ENCODE assay signal across 23 cellular contexts in genomic region chr2:70959271-70959761, GRCh38. TPM values are rescaled to one million over a fixed set of nuclear protein-coding genes. Genes with fewer than 3 reads are reported as not detected.
A peak's percentile ranks its signal among the peaks of the same experiment; 100 is the strongest.
DNase-seq lines count a peak whose midpoint lies in the region; ATAC-seq lines count a peak whose summit lies in the region.
"Had no signal": no experiment of that assay in that cellular context is flagged by ENCODE, and none has a peak within 500 bp of the region (broad histone marks: within the 10 kb centered on the region; RNA-seq: fewer than 3 reads in every experiment).

No MANE protein-coding gene starts in this region.

- H3K9me3 Mint-ChIP-seq in activated naive CD8-positive, alpha-beta T cell treated with anti-CD3 and anti-CD28 coated beads, Interleukin-2, amount 50 U/mL, for 24 hours = no peaks in the 10 kb centered on the region
- H3K9me3 Mint-ChIP-seq in activated naive CD8-positive, alpha-beta T cell treated with anti-CD3 and anti-CD28 coated beads for 36 hours = no peaks in the 10 kb centered on the region
- no peaks in the 10 kb centered on the region for H3K9me3 Mint-ChIP-seq in activated CD8-positive, alpha-beta memory T cell treated with anti-CD3 and anti-CD28 coated beads, Interleukin-2, amount 10 ng/mL, durations not matched to agents 7 days and 5 days (ENCODE audit: low read depth)
- H3K9me3 Mint-ChIP-seq: activated naive CD4-positive, alpha-beta T cell treated with anti-CD3 and anti-CD28 coated beads, Interleukin-2, amount 50 U/mL, for 24 hours; CD8-positive, alpha-beta T cell; IgD-negative memory B cell; natural killer cell treated with Interleukin-12 subunit alpha and Interleukin-12 subunit beta and Interleukin-15 and Interleukin-18, amount 100 ng/mL, for 72 hours; stimulated activated memory B cell treated with anti-CD40 and anti-IgM and Interleukin-4, amounts not matched to agents 10 μg/mL and 1 μg/mL and 100 μg/mL, for 72 hours had no signal

- no peaks in the 10 kb centered on the region for H3K4me1 Mint-ChIP-seq in activated naive CD8-positive, alpha-beta T cell treated with anti-CD3 and anti-CD28 coated beads, Interleukin-2, amount 50 U/mL, for 24 hours
- H3K4me1 Mint-ChIP-seq in activated naive CD8-positive, alpha-beta T cell treated with anti-CD3 and anti-CD28 coated beads for 36 hours = peaks cover 6% of the 10 kb centered on the region
- peaks cover 26% of the 10 kb centered on the region for H3K4me1 Mint-ChIP-seq in activated CD8-positive, alpha-beta memory T cell treated with anti-CD3 and anti-CD28 coated beads, Interleukin-2, amount 10 ng/mL, durations not matched to agents 7 days and 5 days

- CTCF ChIA-PET in activated CD8-positive, alpha-beta memory T cell treated with anti-CD3 and anti-CD28 coated beads, Interleukin-2, amount 10 ng/mL, durations not matched to agents 7 days and 5 days (lab: Charles Lee) = interaction anchor here (1.2 to 8.8 kb wide), 3 partner anchors 12 to 96 kb away, joined by 3 to 56 read pairs (median 4); no protein-coding TSS in a partner anchor

- no peak overlapping the region for H3K27ac Mint-ChIP-seq in activated naive CD8-positive, alpha-beta T cell treated with anti-CD3 and anti-CD28 coated beads, Interleukin-2, amount 50 U/mL, for 24 hours
- H3K27ac Mint-ChIP-seq in activated naive CD8-positive, alpha-beta T cell treated with anti-CD3 and anti-CD28 coated beads for 36 hours = no peak overlapping the region
- no peak overlapping the region for H3K27ac Mint-ChIP-seq in activated CD8-positive, alpha-beta memory T cell treated with anti-CD3 and anti-CD28 coated beads, Interleukin-2, amount 10 ng/mL, durations not matched to agents 7 days and 5 days
- H3K27ac Mint-ChIP-seq: activated naive CD4-positive, alpha-beta T cell treated with anti-CD3 and anti-CD28 coated beads, Interleukin-2, amount 50 U/mL, for 24 hours; CD8-positive, alpha-beta T cell; IgD-negative memory B cell; natural killer cell treated with Interleukin-12 subunit alpha and Interleukin-12 subunit beta and Interleukin-15 and Interleukin-18, amount 100 ng/mL, for 72 hours; stimulated activated memory B cell treated with anti-CD40 and anti-IgM and Interleukin-4, amounts not matched to agents 10 μg/mL and 1 μg/mL and 100 μg/mL, for 72 hours; T-helper 17 cell had no signal

- no peaks in the 10 kb centered on the region for H3K36me3 Mint-ChIP-seq in activated naive CD8-positive, alpha-beta T cell treated with anti-CD3 and anti-CD28 coated beads, Interleukin-2, amount 50 U/mL, for 24 hours (ENCODE audit: low read depth)
- no peaks in the 10 kb centered on the region for H3K36me3 Mint-ChIP-seq in activated naive CD8-positive, alpha-beta T cell treated with anti-CD3 and anti-CD28 coated beads for 36 hours
- H3K36me3 Mint-ChIP-seq in activated CD8-positive, alpha-beta memory T cell treated with anti-CD3 and anti-CD28 coated beads, Interleukin-2, amount 10 ng/mL, durations not matched to agents 7 days and 5 days = no peaks in the 10 kb centered on the region
- H3K36me3 Mint-ChIP-seq: activated naive CD4-positive, alpha-beta T cell treated with anti-CD3 and anti-CD28 coated beads, Interleukin-2, amount 50 U/mL, for 24 hours; CD8-positive, alpha-beta T cell; natural killer cell treated with Interleukin-12 subunit alpha and Interleukin-12 subunit beta and Interleukin-15 and Interleukin-18, amount 100 ng/mL, for 72 hours; stimulated activated memory B cell treated with anti-CD40 and anti-IgM and Interleukin-4, amounts not matched to agents 10 μg/mL and 1 μg/mL and 100 μg/mL, for 72 hours had no signal

- peaks cover 32% of the 10 kb centered on the region for H3K27me3 Mint-ChIP-seq in activated naive CD8-positive, alpha-beta T cell treated with anti-CD3 and anti-CD28 coated beads, Interleukin-2, amount 50 U/mL, for 24 hours
- H3K27me3 Mint-ChIP-seq in activated naive CD8-positive, alpha-beta T cell treated with anti-CD3 and anti-CD28 coated beads for 36 hours = peaks cover 56% of the 10 kb centered on the region
- peaks cover 33% of the 10 kb centered on the region for H3K27me3 Mint-ChIP-seq in activated CD8-positive, alpha-beta memory T cell treated with anti-CD3 and anti-CD28 coated beads, Interleukin-2, amount 10 ng/mL, durations not matched to agents 7 days and 5 days

- ATAC-seq in activated naive CD8-positive, alpha-beta T cell treated with anti-CD3 and anti-CD28 coated beads, Interleukin-2, amount 50 U/mL, for 24 hours = peak; percentile 49
- ATAC-seq in activated CD8-positive, alpha-beta memory T cell treated with anti-CD3 and anti-CD28 coated beads, Interleukin-2, amount 10 ng/mL, durations not matched to agents 7 days and 5 days = peak; percentile 24
- ATAC-seq in HG02798 (IDR thresholded peaks at IDR 0.05; ENCODE audit: poor library complexity, unreplicated experiment) = no peak
- ATAC-seq: CD8-positive, alpha-beta T cell; left cardiac atrium; stimulated activated memory B cell treated with anti-CD40 and anti-IgM and Interleukin-4, amounts not matched to agents 10 μg/mL and 1 μg/mL and 100 μg/mL, for 72 hours; T-helper 17 cell had no signal

- H3K4me3 Mint-ChIP-seq in activated naive CD8-positive, alpha-beta T cell treated with anti-CD3 and anti-CD28 coated beads, Interleukin-2, amount 50 U/mL, for 24 hours = no peak overlapping the region
- no peak overlapping the region for H3K4me3 Mint-ChIP-seq in activated naive CD8-positive, alpha-beta T cell treated with anti-CD3 and anti-CD28 coated beads for 36 hours
- H3K4me3 Mint-ChIP-seq in activated CD8-positive, alpha-beta memory T cell treated with anti-CD3 and anti-CD28 coated beads, Interleukin-2, amount 10 ng/mL, durations not matched to agents 7 days and 5 days = no peak overlapping the region
- H3K4me3 Mint-ChIP-seq: activated naive CD4-positive, alpha-beta T cell treated with anti-CD3 and anti-CD28 coated beads, Interleukin-2, amount 50 U/mL, for 24 hours; CD8-positive, alpha-beta T cell; natural killer cell treated with Interleukin-12 subunit alpha and Interleukin-12 subunit beta and Interleukin-15 and Interleukin-18, amount 100 ng/mL, for 72 hours; stimulated activated memory B cell treated with anti-CD40 and anti-IgM and Interleukin-4, amounts not matched to agents 10 μg/mL and 1 μg/mL and 100 μg/mL, for 72 hours; T-helper 17 cell had no signal

- no peak for DNase-seq in activated naive CD8-positive, alpha-beta T cell treated with anti-CD3 and anti-CD28 coated beads, Interleukin-2, amount 50 U/mL, for 24 hours
- DNase-seq in activated naive CD8-positive, alpha-beta T cell treated with anti-CD3 and anti-CD28 coated beads for 36 hours = no peak
- peak; percentile 38 for DNase-seq in activated CD8-positive, alpha-beta memory T cell treated with anti-CD3 and anti-CD28 coated beads, Interleukin-2, amount 10 ng/mL, durations not matched to agents 7 days and 5 days
- DNase-seq in mesenteric fat pad (ENCODE audit: low spot score) = peak; percentile 47
- peak; percentile 13 for DNase-seq in ureter (ENCODE audit: low spot score)
- no peak for DNase-seq in pons (ENCODE audit: low spot score)
- no peak for DNase-seq in DMS114 treated with DMSO at 0.1 percent for 48 hours (lab: John Stamatoyannopoulos, UW; ENCODE audit: unreplicated experiment)
- DNase-seq: GF-D8, left cardiac atrium, MG63, NCI-H1436 treated with DMSO at 0.1 percent for 48 hours, NCI-H2171, sigmoid colon, T-helper 17 cell, transverse colon, WERI-Rb-1 had no signal

RNA-seq across cellular contexts. Expression of gene ANKRD53, which starts 19.1 kb away (rescaled TPM):
- total RNA-seq in activated naive CD8-positive, alpha-beta T cell treated with anti-CD3 and anti-CD28 coated beads for 36 hours = under 1 TPM; 0.21 to 0.38 TPM
- not detected for total RNA-seq in activated CD8-positive, alpha-beta memory T cell treated with anti-CD3 and anti-CD28 coated beads, Interleukin-2, amount 10 ng/mL, durations not matched to agents 7 days and 5 days
- total RNA-seq in mesenteric fat pad (17.6 TPM), ureter (1.8 TPM)

RNA-seq across cellular contexts. Expression of gene ATP6V1B1, which starts 23.6 kb away (rescaled TPM):
- total RNA-seq in activated naive CD8-positive, alpha-beta T cell treated with anti-CD3 and anti-CD28 coated beads for 36 hours = not detected
- not detected for total RNA-seq in activated CD8-positive, alpha-beta memory T cell treated with anti-CD3 and anti-CD28 coated beads, Interleukin-2, amount 10 ng/mL, durations not matched to agents 7 days and 5 days
- 2.4 TPM for total RNA-seq in mesenteric fat pad
- total RNA-seq in ureter = 2.4 TPM
- total RNA-seq: CD8-positive, alpha-beta T cell; glomerular endothelial cell; T-helper 17 cell; transverse colon had no signal

RNA-seq across cellular contexts. Expression of gene TEX261, which starts 35.4 kb away (rescaled TPM):
- 10 to 100 TPM; 81.6 to 87.2 TPM for total RNA-seq in activated naive CD8-positive, alpha-beta T cell treated with anti-CD3 and anti-CD28 coated beads for 36 hours
- total RNA-seq in activated CD8-positive, alpha-beta memory T cell treated with anti-CD3 and anti-CD28 coated beads, Interleukin-2, amount 10 ng/mL, durations not matched to agents 7 days and 5 days = 10 to 100 TPM; 39.2 to 58.1 TPM
- total RNA-seq in mesenteric fat pad (86.8 TPM), ureter (74.5 TPM)

RNA-seq across cellular contexts. Expression of gene VAX2, which starts 58.9 kb away (rescaled TPM):
- total RNA-seq in activated naive CD8-positive, alpha-beta T cell treated with anti-CD3 and anti-CD28 coated beads for 36 hours = not detected
- not detected for total RNA-seq in activated CD8-positive, alpha-beta memory T cell treated with anti-CD3 and anti-CD28 coated beads, Interleukin-2, amount 10 ng/mL, durations not matched to agents 7 days and 5 days
- 2.0 TPM for total RNA-seq in mesenteric fat pad
- total RNA-seq in ureter = 0.44 TPM
- total RNA-seq: CD8-positive, alpha-beta T cell; T-helper 17 cell; transverse colon had no signal

Comparison
In these comparisons a context has a peak if more than half of its experiments do, and no peak if none do; other contexts are left out.
1. DNase-seq: peak in activated CD8-positive, alpha-beta memory T cell treated with anti-CD3 and anti-CD28 coated beads, Interleukin-2, amount 10 ng/mL, durations not matched to agents 7 days and 5 days (single experiment), mesenteric fat pad (single experiment) and ureter (single experiment); none in activated naive CD8-positive, alpha-beta T cell treated with anti-CD3 and anti-CD28 coated beads, Interleukin-2, amount 50 U/mL, for 24 hours (single experiment), activated naive CD8-positive, alpha-beta T cell treated with anti-CD3 and anti-CD28 coated beads for 36 hours (single experiment), pons (single experiment) and DMS114 treated with DMSO at 0.1 percent for 48 hours (single experiment).